20 cellular contexts compared by ENCODE assay signal in genomic region chr20:64191002-64191401, GRCh38. TPM values are rescaled to one million over a fixed set of nuclear protein-coding genes. Genes with fewer than 3 reads are reported as not detected.
DNase-seq lines count a peak whose midpoint lies in the region; ATAC-seq, FAIRE-seq and TF ChIP-seq lines count a peak whose summit lies in the region.
"Had no signal": no experiment of that assay in that cellular context is flagged by ENCODE, and none has a peak within 500 bp of the region (broad histone marks: within the 10 kb centered on the region; RNA-seq: fewer than 3 reads in every experiment).

No MANE protein-coding gene starts in this region.

- no peak overlapping the region for H2AK5ac ChIP-seq in H9 (ENCODE audit: insufficient read length, low read length)

- no CpG with 5 or more reads among the region's 4 CpGs for WGBS in H9 (ENCODE audit: extremely low coverage, insufficient read length, low lambda C conversion rate)

- no peak overlapping the region for H3T11ph ChIP-seq in H9 (ENCODE audit: low read length)

- TF ChIP-seq CTCF in D721Med (IDR thresholded peaks at IDR 0.05; ENCODE audit: insufficient read depth, missing control alignments), result no peak
- no peak for TF ChIP-seq CTCF in H9 (conservative IDR thresholded peaks at IDR 0.05)
- no peak for TF ChIP-seq CTCF in neural cell (IDR thresholded peaks at IDR 0.05; ENCODE audit: poor library complexity, severe bottlenecking)

- H3K4me3 ChIP-seq in neural cell (ENCODE audit: low read length) (no peak overlapping the region), Karpas-422 (ENCODE audit: low read length) (no peak overlapping the region)
- H3K4me3 ChIP-seq: GM12878, GM23248, K562 had no signal

- peak; percentile 67 for DNase-seq in D721Med (ENCODE audit: insufficient read length, low spot score)
- no peak for DNase-seq in H9
- DNase-seq in cerebellar cortex (ENCODE audit: low spot score), result peak; percentile 57
- DNase-seq in NCI-H146 treated with DMSO at 0.1 percent for 48 hours (lab: John Stamatoyannopoulos, UW; ENCODE audit: unreplicated experiment), result no peak
- no peak for DNase-seq in Karpas-422
- DNase-seq in stimulated activated CD4-positive, alpha-beta T cell treated with anti-CD3 and anti-CD28 coated beads, Interleukin-2, amount 100 ng/mL, for 24 hours, result no peak
- DNase-seq: ACHN; BE2C; C1 segment of cervical spinal cord; Caco-2; CD4-positive, alpha-beta T cell; DMS79 treated with DMSO at 0.1 percent for 48 hours; GM23248; H7; IMR-90 had no signal

- no peak overlapping the region for H4K8ac ChIP-seq in H9 (replicated peaks; ENCODE audit: insufficient read length, low read depth, low read length)

- H3K4me1 ChIP-seq in H9 (ENCODE audit: insufficient read depth, low read length) (peaks cover 20% of the 10 kb centered on the region; the same call in 1 of the 2 replicates), Karpas-422 (ENCODE audit: low read length) (no peaks in the 10 kb centered on the region)

- H3K4me2 ChIP-seq in H9 (ENCODE audit: insufficient read depth, insufficient read length, low read length) (no peak overlapping the region), neural cell (ENCODE audit: low read length) (no peak overlapping the region), Karpas-422 (ENCODE audit: low read depth, low read length, poor library complexity, severe bottlenecking) (no peak overlapping the region)

- no peak overlapping the region; the same call in 1 of the 2 replicates for H3K14ac ChIP-seq in H9 (ENCODE audit: insufficient read depth, low read length)

- H3K56ac ChIP-seq in H9 (ENCODE audit: insufficient read length, low read depth, low read length), result no peak overlapping the region

- FAIRE-seq in D721Med (lab: Jason Lieb, UNC), result peak; percentile 41
- FAIRE-seq: A204.1, GM12878, K562 had no signal

- ATAC-seq in GM18498 (IDR thresholded peaks at IDR 0.05; ENCODE audit: unreplicated experiment), result no peak
- ATAC-seq: GM12878, K562 had no signal

- peak overlapping the region; percentile 30 for H3K18ac ChIP-seq in H9 (ENCODE audit: insufficient read length, low read depth, low read length)

- H3K36me3 Mint-ChIP-seq in H9 (ENCODE audit: insufficient read depth in 1 of 3, low read depth in 3 of 3), result peaks cover 3 to 5% (median 4%) of the 10 kb centered on the region in 3 experiments; a peak in 6 of 7 replicates

- H3K79me1 ChIP-seq in H9 (ENCODE audit: insufficient read depth, low read depth, low read length, poor library complexity, severe bottlenecking), result no peaks in the 10 kb centered on the region

- H2AFZ ChIP-seq in H9 (ENCODE audit: low read length), result no peak overlapping the region
- H2AFZ ChIP-seq in neural cell (ENCODE audit: low read depth, low read length), result no peak overlapping the region
- no peak overlapping the region for H2AFZ ChIP-seq in Karpas-422 (ENCODE audit: low read length)
- H2AFZ ChIP-seq: GM23248 had no signal

- no peak overlapping the region for H4K5ac ChIP-seq in H9 (ENCODE audit: insufficient read length, low read depth, low read length)

- H3K9me3 Mint-ChIP-seq in H9, result peaks cover 5 to 6% of the 10 kb centered on the region in 2 experiments
- H3K9me3 Mint-ChIP-seq: CD4-positive, alpha-beta T cell had no signal

- no peak overlapping the region for H3K4ac ChIP-seq in H9 (ENCODE audit: low read depth, low read length)

- H2BK20ac ChIP-seq in H9 (ENCODE audit: low read depth, low read length, poor library complexity, severe bottlenecking), result no peak overlapping the region

- peak overlapping the region in 1 of 2 experiments; percentile 33; a peak in 1 of 5 replicates for H3K4me3 Mint-ChIP-seq in H9
- H3K4me3 Mint-ChIP-seq: CD4-positive, alpha-beta T cell had no signal

- peaks cover 5% of the 10 kb centered on the region for H3K36me3 ChIP-seq in neural cell (ENCODE audit: insufficient read depth, low read length)
- H3K36me3 ChIP-seq in Karpas-422 (ENCODE audit: insufficient read depth, low read length), result no peaks in the 10 kb centered on the region

- H3K9me3 ChIP-seq in H9 (ENCODE audit: control insufficient read depth, low read depth, low read length), result no peaks in the 10 kb centered on the region
- no peaks in the 10 kb centered on the region for H3K9me3 ChIP-seq in neural cell (ENCODE audit: low read length)
- H3K9me3 ChIP-seq in Karpas-422 (ENCODE audit: low read length), result no peaks in the 10 kb centered on the region

- H3K27me3 ChIP-seq in H9 (ENCODE audit: insufficient read depth, low read length) (no peaks in the 10 kb centered on the region), neural cell (ENCODE audit: insufficient read depth, low read depth, low read length) (no peaks in the 10 kb centered on the region), Karpas-422 (ENCODE audit: low read length) (no peaks in the 10 kb centered on the region)
- H3K27me3 ChIP-seq: BE2C had no signal

- H3K27me3 Mint-ChIP-seq in H9 (ENCODE audit: low read depth), result peaks cover 14% of the 10 kb centered on the region

- H3K23ac ChIP-seq in H9 (ENCODE audit: insufficient read length, low read depth, low read length), result no peak overlapping the region

- no peak for TF ChIP-seq EP300 in neural cell (conservative IDR thresholded peaks at IDR 0.05; ENCODE audit: poor library complexity, severe bottlenecking)

- H3F3A ChIP-seq in neural cell (ENCODE audit: insufficient read depth, low read length, poor library complexity, severe bottlenecking), result peaks cover 11% of the 10 kb centered on the region

- H3K9me2 ChIP-seq in neural cell (ENCODE audit: insufficient read depth, low read length), result no peaks in the 10 kb centered on the region
- H3K9me2 ChIP-seq in Karpas-422 (replicated peaks; ENCODE audit: insufficient read depth, low read length), result no peaks in the 10 kb centered on the region

- H2BK5ac ChIP-seq in H9 (ENCODE audit: insufficient read length, low read length), result no peak overlapping the region

- H2BK120ac ChIP-seq in H9 (ENCODE audit: low read depth, low read length, poor library complexity, severe bottlenecking), result no peak overlapping the region

- H3K4me1 Mint-ChIP-seq in H9, result peaks cover 61 to 64% of the 10 kb centered on the region in 2 experiments

- no peaks in the 10 kb centered on the region for H3K23me2 ChIP-seq in H9 (ENCODE audit: insufficient read length, low read depth, low read length, poor library complexity, severe bottlenecking)

- no peak for TF ChIP-seq RAD21 in neural cell (conservative IDR thresholded peaks at IDR 0.05)

- no peak overlapping the region for H4K91ac ChIP-seq in H9 (ENCODE audit: insufficient read length, low read depth, low read length)

- H3K27ac ChIP-seq in H9 (ENCODE audit: insufficient read length, low read depth, low read length), result no peak overlapping the region
- peak overlapping the region; percentile 54 for H3K27ac ChIP-seq in neural cell (ENCODE audit: low read length)
- H3K27ac ChIP-seq in Karpas-422 (ENCODE audit: low read length), result no peak overlapping the region
- H3K27ac ChIP-seq: GM23248 had no signal

- H3K9ac ChIP-seq in H9 (ENCODE audit: extremely low read depth, insufficient read length, low read length) (no peak overlapping the region), neural cell (ENCODE audit: low read length) (no peak overlapping the region), Karpas-422 (ENCODE audit: low read length) (no peak overlapping the region)
- H3K9ac ChIP-seq: GM23248 had no signal

- peak overlapping the region in 1 of 3 experiments; percentile 34; a peak in 1 of 7 replicates for H3K27ac Mint-ChIP-seq in H9
- H3K27ac Mint-ChIP-seq: CD4-positive, alpha-beta T cell had no signal

- no peak overlapping the region for H2BK12ac ChIP-seq in H9 (ENCODE audit: insufficient read length, low read depth, low read length)

- H3K79me2 ChIP-seq in H9 (ENCODE audit: insufficient read depth, low read length), result no peaks in the 10 kb centered on the region
- H3K79me2 ChIP-seq in neural cell (replicated peaks; ENCODE audit: insufficient read depth, low read length), result peaks cover 83% of the 10 kb centered on the region
- H3K79me2 ChIP-seq in Karpas-422 (ENCODE audit: low read length), result no peaks in the 10 kb centered on the region

- H4K20me1 ChIP-seq in H9 (ENCODE audit: control insufficient read depth, insufficient read depth, insufficient read length) (no peaks in the 10 kb centered on the region), neural cell (ENCODE audit: insufficient read depth) (no peaks in the 10 kb centered on the region), Karpas-422 (ENCODE audit: insufficient read depth, low read depth, low read length) (no peaks in the 10 kb centered on the region)

- H2BK15ac ChIP-seq in H9 (ENCODE audit: low read depth, low read length), result no peak overlapping the region

TF ChIP-seq in neural cell, 6 proteins besides CTCF, POLR2A, EP300 and RAD21:
- no peak for TF ChIP-seq TAF1 (IDR thresholded peaks at IDR 0.05; ENCODE audit: low read depth)
TF ChIP-seq in neural cell: peak in this region for 0.

RNA-seq across cellular contexts. Expression of gene MYT1, which starts 26.8 kb away (rescaled TPM):
- total RNA-seq in H9 (2021), result 0.68 and 0.79 TPM in 2 replicates
- 35.8 and 42.4 TPM in 2 replicates for polyA plus RNA-seq in neural cell
- polyA minus RNA-seq in neural cell, result 79.8 and 80.8 TPM in 2 replicates
- 3.5 and 4.1 TPM in 2 replicates for total RNA-seq in Karpas-422 (2014; rRNA removed; shearing (Covaris generic); ENCODE audit: low replicate concordance)
- total RNA-seq: GM12878, GM23248, IMR-90 had no signal
- polyA plus RNA-seq: GM23248, IMR-90 had no signal

Comparison
In these comparisons a context has a peak if more than half of its experiments do, and no peak if none do; other contexts are left out.
1. DNase-seq: peak in D721Med (single experiment) and cerebellar cortex (single experiment); none in H9 (single experiment), NCI-H146 treated with DMSO at 0.1 percent for 48 hours (single experiment), Karpas-422 (single experiment) and stimulated activated CD4-positive, alpha-beta T cell treated with anti-CD3 and anti-CD28 coated beads, Interleukin-2, amount 100 ng/mL, for 24 hours (0 of 2).